9 cellular contexts compared by ENCODE assay signal in the genomic region with DNA sequence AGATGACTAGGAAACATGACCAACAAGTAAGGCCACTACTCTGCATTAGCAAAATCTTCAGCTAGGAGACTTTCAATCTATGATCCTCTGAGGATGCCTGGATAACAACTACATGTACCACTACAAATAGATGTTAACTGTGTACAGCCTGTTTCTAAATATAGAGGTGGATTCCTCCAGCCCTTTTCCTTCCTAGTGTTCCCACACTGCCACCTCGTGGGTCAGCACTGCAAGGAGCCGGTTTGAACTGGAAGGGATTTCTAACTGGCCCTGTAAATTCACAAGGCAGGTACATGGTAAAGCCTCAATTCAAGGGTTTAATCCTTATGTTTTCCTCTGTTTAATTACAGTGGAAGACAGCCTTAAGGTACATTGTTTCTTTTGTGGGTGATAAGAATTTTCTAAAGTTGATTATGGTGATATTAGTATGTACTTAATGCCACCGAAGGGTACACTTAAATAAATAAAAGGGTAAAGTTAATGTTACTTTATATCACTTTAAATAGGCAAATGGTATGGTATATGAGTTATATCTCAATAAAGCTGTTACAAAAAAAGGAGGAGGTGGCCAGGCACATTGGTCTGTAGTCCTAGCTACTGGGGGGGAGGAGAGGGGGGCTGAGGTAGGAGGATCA. TPM values are rescaled to one million over a fixed set of nuclear protein-coding genes. Genes with fewer than 3 reads are reported as not detected.
DNase-seq lines count a peak whose midpoint lies in the region; ATAC-seq lines count a peak whose summit lies in the region.
"Had no signal": no experiment of that assay in that cellular context is flagged by ENCODE, and none has a peak within 500 bp of the region (broad histone marks: within the 10 kb centered on the region; RNA-seq: fewer than 3 reads in every experiment).

No MANE protein-coding gene starts in this region.

- H3K4me1 Mint-ChIP-seq in activated CD4-positive, alpha-beta memory T cell treated with anti-CD3 and anti-CD28 coated beads, Interleukin-2, amount 10 ng/mL, durations not matched to agents 7 days and 5 days, result peaks cover 4% of the 10 kb centered on the region

- H3K27ac Mint-ChIP-seq in activated CD4-positive, alpha-beta memory T cell treated with anti-CD3 and anti-CD28 coated beads, Interleukin-2, amount 10 ng/mL, durations not matched to agents 7 days and 5 days, result no peak overlapping the region
- H3K27ac Mint-ChIP-seq: T-cell had no signal

- ATAC-seq in HG02885 (IDR thresholded peaks at IDR 0.05; ENCODE audit: poor library complexity, unreplicated experiment) (peak; percentile 60), HG03108 (IDR thresholded peaks at IDR 0.05; ENCODE audit: unreplicated experiment) (no peak), GM18517 (IDR thresholded peaks at IDR 0.05; ENCODE audit: unreplicated experiment) (no peak)
- ATAC-seq: T-cell had no signal

- H3K9me3 Mint-ChIP-seq in activated CD4-positive, alpha-beta memory T cell treated with anti-CD3 and anti-CD28 coated beads, Interleukin-2, amount 10 ng/mL, durations not matched to agents 7 days and 5 days, result no peaks in the 10 kb centered on the region
- H3K9me3 Mint-ChIP-seq: T-cell had no signal

- DNase-seq in DMS 273 treated with DMSO at 0.1 percent for 48 hours (lab: John Stamatoyannopoulos, UW) (peak; percentile 50), NCI-H446 (lab: John Stamatoyannopoulos, UW) (peak; percentile 48 to 74), fibroblast of the conjunctiva (ENCODE audit: low read depth) (peak; percentile 62), nucleus accumbens (lab: John Stamatoyannopoulos, UW) (peak in 34 of 56 donors; percentile 3 to 78 (median 34))
- DNase-seq in activated CD4-positive, alpha-beta memory T cell treated with anti-CD3 and anti-CD28 coated beads, Interleukin-2, amount 10 ng/mL, durations not matched to agents 7 days and 5 days, result peak; percentile 42

- no peaks in the 10 kb centered on the region for H3K27me3 Mint-ChIP-seq in activated CD4-positive, alpha-beta memory T cell treated with anti-CD3 and anti-CD28 coated beads, Interleukin-2, amount 10 ng/mL, durations not matched to agents 7 days and 5 days
- H3K27me3 Mint-ChIP-seq: T-cell had no signal

- POLR2A ChIA-PET in activated CD4-positive, alpha-beta memory T cell treated with anti-CD3 and anti-CD28 coated beads, Interleukin-2, amount 10 ng/mL, durations not matched to agents 7 days and 5 days (lab: Charles Lee), result no interaction called here

- no peak overlapping the region for H3K4me3 Mint-ChIP-seq in activated CD4-positive, alpha-beta memory T cell treated with anti-CD3 and anti-CD28 coated beads, Interleukin-2, amount 10 ng/mL, durations not matched to agents 7 days and 5 days
- H3K4me3 Mint-ChIP-seq: T-cell had no signal

- H3K36me3 Mint-ChIP-seq in activated CD4-positive, alpha-beta memory T cell treated with anti-CD3 and anti-CD28 coated beads, Interleukin-2, amount 10 ng/mL, durations not matched to agents 7 days and 5 days (ENCODE audit: low read depth), result peaks cover 2% of the 10 kb centered on the region

- CTCF ChIA-PET in activated CD4-positive, alpha-beta memory T cell treated with anti-CD3 and anti-CD28 coated beads, Interleukin-2, amount 10 ng/mL, durations not matched to agents 7 days and 5 days (lab: Charles Lee), result interaction anchor here (1.0 to 1.3 kb wide), 2 partner anchors 13 to 1340 kb away, joined by 3 to 5 read pairs; no protein-coding TSS in a partner anchor

RNA-seq across cellular contexts. Expression of a gene that starts 14.4 kb away (rescaled TPM):
- total RNA-seq in activated CD4-positive, alpha-beta memory T cell treated with anti-CD3 and anti-CD28 coated beads, Interleukin-2, amount 10 ng/mL, durations not matched to agents 7 days and 5 days, result 10 to 100 TPM; 15.5 to 18.7 TPM
